8 cellular contexts compared by ENCODE assay signal in genomic region chr1:27668808-27669723, GRCh38. TPM values are rescaled to one million over a fixed set of nuclear protein-coding genes. Genes with fewer than 3 reads are reported as not detected.
DNase-seq lines count a peak whose midpoint lies in the region; ATAC-seq, FAIRE-seq and TF ChIP-seq lines count a peak whose summit lies in the region.

No MANE protein-coding gene starts in this region.

- peak overlapping the region; percentile 70; the same call in 1 of the 2 replicates for H3K4me2 ChIP-seq in GM12878 (ENCODE audit: control insufficient read depth, insufficient read depth)

- TF ChIP-seq EP300 in GM12878 (IDR thresholded peaks at IDR 0.05; ENCODE audit: borderline replicate concordance in 1 of 2, control insufficient read depth in 1 of 2, low read depth in 2 of 2, low read length in 2 of 2) = no peak

- no peak for TF ChIP-seq POLR2A in GM12878 (IDR thresholded peaks at IDR 0.05; ENCODE audit: low read depth, low read length)

- H3K9me3 ChIP-seq in GM12878 (replicated peaks; ENCODE audit: control insufficient read depth, insufficient read depth, low read length) = no peaks in the 10 kb centered on the region

- peak; percentile 68 for ATAC-seq in GM12878
- no peak for ATAC-seq in HG02678 (IDR thresholded peaks at IDR 0.05; ENCODE audit: unreplicated experiment)
- ATAC-seq in GM19452 (IDR thresholded peaks at IDR 0.05; ENCODE audit: unreplicated experiment) = no peak

- WGBS in GM12878 (ENCODE audit: insufficient coverage, insufficient replicate concordance, low lambda C conversion rate, missing lambda C conversion rate) = 12% methylated on average over 36 of the region's 36 CpGs

- TF ChIP-seq RAD21 in GM12878 (IDR thresholded peaks at IDR 0.05; ENCODE audit: insufficient read depth, low read depth, low read length) = peak; percentile 82

- peaks cover 0 to 9% (median 4%) of the 10 kb centered on the region in 3 donors for H3K27me3 Mint-ChIP-seq in immature natural killer cell (ENCODE audit: low read depth in 3 of 3)

- H3K27ac ChIP-seq in GM12878 (ENCODE audit: control insufficient read depth, insufficient read depth) = no peak overlapping the region

- POLR2A ChIA-PET in GM10248 (lab: Yijun Ruan, JAX) (no interaction called here), GM12878 (lab: Charles Lee) (interaction anchor here (0.5 to 0.9 kb wide), 3 partner anchors 20 to 283 kb away, joined by 3 to 8 read pairs (median 3); no protein-coding TSS in a partner anchor)

- H3K27me3 ChIP-seq in GM12878 (replicated peaks in 1 of 2; ENCODE audit: control insufficient read depth in 2 of 2, insufficient read depth in 2 of 2, low read length in 1 of 2) = no peaks in the 10 kb centered on the region

- H3K9me3 Mint-ChIP-seq in immature natural killer cell = no peaks in the 10 kb centered on the region

- peaks cover 33 to 43% of the 10 kb centered on the region in 2 donors for H3K4me1 Mint-ChIP-seq in immature natural killer cell

- RAD21 ChIA-PET in GM12878 (lab: Charles Lee; ENCODE audit: unreplicated experiment) = interaction anchor here (0.7 to 5.0 kb wide), 22 partner anchors 16 to 623 kb away, joined by 3 to 51 read pairs (median 3); partner anchors contain the start of genes EYA3, FAM76A and STX12

- no peaks in the 10 kb centered on the region for H4K20me1 ChIP-seq in GM12878 (ENCODE audit: control insufficient read depth, insufficient read depth)

- no TSS peak for BruUV-seq in GM12878 (replicated peaks; lab: Mats Ljungman, UMichigan)

- peak; percentile 87 for FAIRE-seq in GM12878 (lab: Jason Lieb, UNC)

- H3K79me2 ChIP-seq in GM12878 (ENCODE audit: control insufficient read depth, insufficient read depth, low read length) = peaks cover 18% of the 10 kb centered on the region

- CTCF ChIA-PET in GM10248 (lab: Yijun Ruan, JAX) = interaction anchor here (0.6 to 4.2 kb wide), 53 partner anchors 9 to 448 kb away, joined by 3 to 55 read pairs (median 4); partner anchors contain the start of genes AHDC1, FAM76A and STX12
- CTCF ChIA-PET in GM12878 (lab: Yijun Ruan, JAX) = interaction anchor here (0.5 to 4.1 kb wide), 58 partner anchors 8 to 544 kb away, joined by 3 to 63 read pairs (median 4); partner anchors contain the start of genes FAM76A, GPR3, PPP1R8 and STX12

- peaks cover 9% of the 10 kb centered on the region for H3K4me1 ChIP-seq in GM12878 (ENCODE audit: control insufficient read depth, insufficient read depth, low read length)

- DNase-seq in GM10248 (ENCODE audit: extremely low spot score) = peak; percentile 79
- peak; percentile 37 for DNase-seq in NCI-H1048 (lab: John Stamatoyannopoulos, UW)
- peak; percentile 55 for DNase-seq in UCSD-AML1 (lab: John Stamatoyannopoulos, UW; ENCODE audit: unreplicated experiment)
- no peak for DNase-seq in GM12878 (ENCODE audit: low read depth, low spot score)
- DNase-seq in immature natural killer cell = peak; percentile 76 to 81 (median 78)
- DNase-seq in stimulated activated CD4-positive, alpha-beta T cell treated with anti-CD3 and anti-CD28 coated beads, Interleukin-12 subunit alpha, Interleukin-12 subunit beta, amount 100 ng/mL, for 24 hours (ENCODE audit: low read depth in 2 of 2) = peak; percentile 67 to 88

- intact Hi-C loops in GM12878 (cut with micrococcal nuclease; ENCODE audit: unreplicated experiment) = loop anchor here (2.0 to 10.0 kb wide), 2 partner anchors 50 to 344 kb away; partner anchors contain the start of gene TMEM222

- in situ Hi-C loops in GM12878 (cut with MboI) = no loop called here

- TF ChIP-seq CTCF in GM10248 (IDR thresholded peaks at IDR 0.05; ENCODE audit: control extremely low read depth, extremely low read depth, low read depth, missing control alignments) (peak; percentile 95), GM12878 (IDR thresholded peaks at IDR 0.05 in 2 of 3, conservative IDR thresholded peaks at IDR 0.05 in 1 of 3; ENCODE audit: control insufficient read depth in 2 of 3, extremely low read depth in 1 of 3, insufficient read depth in 1 of 3, low read depth in 3 of 3, low read length in 3 of 3) (peak; percentile 89 to 99 (median 95))

- H3K36me3 Mint-ChIP-seq in immature natural killer cell = peaks cover 0 to 17% (median 16%) of the 10 kb centered on the region in 3 donors

- peak overlapping the region; percentile 63 for H3K4me3 ChIP-seq in GM12878

- SMC1A ChIA-PET in GM12878 (lab: Charles Lee; ENCODE audit: uncharacterized antibody, unreplicated experiment) = interaction anchor here (0.6 to 2.4 kb wide), 26 partner anchors 14 to 346 kb away, joined by 3 to 18 read pairs (median 4); partner anchors contain the start of genes FAM76A and STX12

- H2AFZ ChIP-seq in GM12878 (ENCODE audit: control insufficient read depth, low read depth, low read length) = peak overlapping the region; percentile 78

- peak overlapping the region; percentile 68 to 91 (median 82) for H3K27ac Mint-ChIP-seq in immature natural killer cell

- H3K4me3 Mint-ChIP-seq in immature natural killer cell = peak overlapping the region; percentile 60 to 82 (median 77)

- no peak overlapping the region; the same call in 1 of the 2 replicates for H3K9ac ChIP-seq in GM12878 (ENCODE audit: control insufficient read depth, insufficient read depth, low read length)

- H3K36me3 ChIP-seq in GM12878 (ENCODE audit: control insufficient read depth in 2 of 2, insufficient read depth in 2 of 2, low read length in 1 of 2) = peaks cover 0 to 9% of the 10 kb centered on the region in 2 experiments; a peak in 1 of 4 replicates

TF ChIP-seq in GM12878, 131 proteins besides CTCF, POLR2A, EP300 and RAD21 (continues in another document):
- TF ChIP-seq SRF (IDR thresholded peaks at IDR 0.05; ENCODE audit: low read depth in 2 of 2, low read length in 2 of 2) (no peak), SMARCA5 (IDR thresholded peaks at IDR 0.05) (peak; percentile 53; the same call in 1 of the 2 replicates), RCOR1 (conservative IDR thresholded peaks at IDR 0.05; ENCODE audit: low read depth, low read length) (no peak)

RNA-seq across cellular contexts. Expression of gene IFI6, which starts 2.9 kb away (rescaled TPM):
- total RNA-seq in GM12878 (2013; cell fraction: nucleolus; rRNA removed) = 20.9 and 21.2 TPM in 2 replicates
- 79.4 and 89.5 TPM in 2 replicates for total RNA-seq in GM12878 (2014; rRNA removed)
- 30.1 and 35.1 TPM in 2 replicates for total RNA-seq in GM12878 (2014; rRNA removed; fragmentation: Illumina TruSeq; extraction: Trizol)
- 70.3 and 81.4 TPM in 2 replicates for total RNA-seq in GM12878 (2021)
- polyA plus RNA-seq in GM12878 (2011; ENCODE audit: low read depth) = 41.1 TPM
- 81.1 and 113 TPM in 2 replicates for polyA plus RNA-seq in GM12878 (2011; rRNA removed)
- 134 and 138 TPM in 2 replicates for polyA plus RNA-seq in GM12878 (2011; cell fraction: cytosol; rRNA removed)
- polyA plus RNA-seq in GM12878 (2011; cell fraction: nucleus; rRNA removed) = 40.8 and 41.8 TPM in 2 replicates
- 76.1 and 123 TPM in 2 replicates for polyA plus RNA-seq in GM12878 (2012)
- polyA plus RNA-seq in GM12878 (2014; fragmentation: Illumina TruSeq; extraction: Trizol) = 36.6 and 41.3 TPM in 2 replicates
- polyA plus RNA-seq in GM12878 (2014; fragmentation: Nextera tagmentation; extraction: Ambion mirVana) = 10 to 100 TPM in 1 of 2 experiments, 1 to 10 TPM in 1; 5.6 to 21.0 TPM
- polyA plus RNA-seq in GM12878 (2014; rRNA removed) = 63.9 and 67.7 TPM in 2 replicates
- polyA plus RNA-seq in GM12878 (2016; fragmentation: Nextera tagmentation; extraction: Ambion mirVana) = 100 to 1,000 TPM in 1 of 2 experiments, 10 to 100 TPM in 1; 97.0 to 123 TPM
- 19.2 and 36.0 TPM in 2 replicates for polyA minus RNA-seq in GM12878 (2011; rRNA and poly(A)+ RNA removed)
- polyA minus RNA-seq in GM12878 (2011; cell fraction: cytosol; rRNA and poly(A)+ RNA removed) = 26.6 and 31.1 TPM in 2 replicates
- 6.8 and 7.5 TPM in 2 replicates for polyA minus RNA-seq in GM12878 (2011; cell fraction: nucleus; rRNA and poly(A)+ RNA removed)
- polyA plus RNA-seq in immature natural killer cell = 100 to 1,000 TPM in 2 of 3 donors, 10 to 100 TPM in 1; 41.3 to 186 (median 177) TPM

RNA-seq across cellular contexts. Expression of gene FGR, which starts 34.1 kb away (rescaled TPM):
- total RNA-seq in GM12878 (2013; cell fraction: nucleolus; rRNA removed) = 199 and 205 TPM in 2 replicates
- 97.3 and 105 TPM in 2 replicates for total RNA-seq in GM12878 (2014; rRNA removed)
- total RNA-seq in GM12878 (2014; rRNA removed; fragmentation: Illumina TruSeq; extraction: Trizol) = 53.3 and 54.3 TPM in 2 replicates
- 80.2 and 83.8 TPM in 2 replicates for total RNA-seq in GM12878 (2021)
- 34.5 TPM for polyA plus RNA-seq in GM12878 (2011; ENCODE audit: low read depth)
- polyA plus RNA-seq in GM12878 (2011; rRNA removed) = 129 and 193 TPM in 2 replicates
- polyA plus RNA-seq in GM12878 (2011; cell fraction: cytosol; rRNA removed) = 212 and 255 TPM in 2 replicates
- 826 and 1,005 TPM in 2 replicates for polyA plus RNA-seq in GM12878 (2011; cell fraction: nucleus; rRNA removed)
- 59.3 and 73.9 TPM in 2 replicates for polyA plus RNA-seq in GM12878 (2012)
- polyA plus RNA-seq in GM12878 (2014; fragmentation: Illumina TruSeq; extraction: Trizol) = 59.5 and 80.8 TPM in 2 replicates
- 10 to 100 TPM; 10.9 to 13.1 TPM for polyA plus RNA-seq in GM12878 (2014; fragmentation: Nextera tagmentation; extraction: Ambion mirVana)
- polyA plus RNA-seq in GM12878 (2014; rRNA removed) = 108 and 127 TPM in 2 replicates
- polyA plus RNA-seq in GM12878 (2016; fragmentation: Nextera tagmentation; extraction: Ambion mirVana) = 10 to 100 TPM; 60.1 to 68.6 TPM
- 91.0 and 144 TPM in 2 replicates for polyA minus RNA-seq in GM12878 (2011; rRNA and poly(A)+ RNA removed)
- polyA minus RNA-seq in GM12878 (2011; cell fraction: cytosol; rRNA and poly(A)+ RNA removed) = 35.3 and 38.5 TPM in 2 replicates
- 102 and 127 TPM in 2 replicates for polyA minus RNA-seq in GM12878 (2011; cell fraction: nucleus; rRNA and poly(A)+ RNA removed)
- polyA plus RNA-seq in immature natural killer cell = 100 to 1,000 TPM; 350 to 654 (median 572) TPM

RNA-seq across cellular contexts. Expression of gene FAM76A, which starts 56.7 kb away (rescaled TPM):
- 4.8 and 6.7 TPM in 2 replicates for total RNA-seq in GM12878 (2013; cell fraction: nucleolus; rRNA removed)
- total RNA-seq in GM12878 (2014; rRNA removed) (7.7 and 10.0 TPM in 2 replicates), GM12878 (2014; rRNA removed; fragmentation: Illumina TruSeq; extraction: Trizol) (6.7 and 9.0 TPM in 2 replicates), GM12878 (2021) (7.6 and 9.4 TPM in 2 replicates)
- polyA plus RNA-seq in GM12878 (2011; ENCODE audit: low read depth) = 1.8 TPM
- polyA plus RNA-seq in GM12878 (2011; rRNA removed) (6.0 and 7.9 TPM in 2 replicates), GM12878 (2014; fragmentation: Illumina TruSeq; extraction: Trizol) (7.1 and 8.0 TPM in 2 replicates), GM12878 (2014; fragmentation: Nextera tagmentation; extraction: Ambion mirVana) (10 to 100 TPM in 1 of 2 experiments, 1 to 10 TPM in 1; 7.6 to 13.4 TPM), GM12878 (2014; rRNA removed) (4.7 and 5.4 TPM in 2 replicates), GM12878 (2016; fragmentation: Nextera tagmentation; extraction: Ambion mirVana) (10 to 100 TPM in 1 of 2 experiments, 1 to 10 TPM in 1; 6.8 to 11.1 TPM), immature natural killer cell (1 to 10 TPM; 2.2 to 8.1 (median 7.5) TPM)
- 3.0 and 3.5 TPM in 2 replicates for polyA plus RNA-seq in GM12878 (2011; cell fraction: cytosol; rRNA removed)
- polyA plus RNA-seq in GM12878 (2011; cell fraction: nucleus; rRNA removed) = 3.5 and 4.0 TPM in 2 replicates
- polyA plus RNA-seq in GM12878 (2012) = 2.2 and 3.6 TPM in 2 replicates
- polyA minus RNA-seq in GM12878 (2011; rRNA and poly(A)+ RNA removed) = 4.8 and 8.4 TPM in 2 replicates
- 2.9 and 8.1 TPM in 2 replicates for polyA minus RNA-seq in GM12878 (2011; cell fraction: cytosol; rRNA and poly(A)+ RNA removed)
- polyA minus RNA-seq in GM12878 (2011; cell fraction: nucleus; rRNA and poly(A)+ RNA removed) = 3.0 and 4.0 TPM in 2 replicates
